22 cellular contexts compared by ENCODE assay signal in the genomic region with DNA sequence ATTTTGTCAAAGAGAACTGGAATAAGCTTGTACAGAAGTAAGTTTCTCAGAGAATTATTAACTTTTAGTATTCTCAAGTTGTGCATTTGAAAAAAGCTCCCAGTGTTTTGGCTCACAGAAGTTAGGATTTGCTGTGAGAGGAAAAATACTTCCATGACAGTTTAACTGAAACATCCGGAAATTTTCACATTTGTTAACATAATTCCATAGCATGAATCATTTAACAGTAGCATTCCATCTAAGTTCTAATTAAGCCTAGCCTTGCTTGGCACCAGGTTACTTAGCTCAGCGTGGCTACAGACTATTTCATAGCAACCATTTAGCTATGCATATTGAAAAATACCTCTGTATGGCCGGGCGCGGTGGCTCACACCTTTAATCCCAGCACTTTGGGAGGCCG.
DNase-seq lines count a peak whose midpoint lies in the region; ATAC-seq, FAIRE-seq and TF ChIP-seq lines count a peak whose summit lies in the region.
"Had no signal": no experiment of that assay in that cellular context is flagged by ENCODE, and none has a peak within 500 bp of the region (broad histone marks: within the 10 kb centered on the region; RNA-seq: fewer than 3 reads in every experiment).

No MANE protein-coding gene starts in this region.

- no peaks in the 10 kb centered on the region for H4K20me1 ChIP-seq in astrocyte (ENCODE audit: insufficient read depth, low read length)
- H4K20me1 ChIP-seq: BLaER1 had no signal

- H3K4ac ChIP-seq in mesenchymal stem cell (ENCODE audit: low read depth in 1 of 2, low read length in 2 of 2): no peak overlapping the region

- no peak overlapping the region for H2BK15ac ChIP-seq in mesenchymal stem cell (ENCODE audit: low read depth, poor library complexity, severe bottlenecking)

- H3K4me1 Mint-ChIP-seq in astrocyte (ENCODE audit: low read depth, unreplicated experiment): no peaks in the 10 kb centered on the region

- ATAC-seq in lower lobe of right lung (no peak), esophagus mucosa (no peak)

- no peak overlapping the region for H4K8ac ChIP-seq in mesenchymal stem cell (ENCODE audit: low read length)

- H2BK12ac ChIP-seq in mesenchymal stem cell (ENCODE audit: low read length in 2 of 2): no peak overlapping the region

- no peaks in the 10 kb centered on the region for H3K9me3 ChIP-seq in astrocyte (ENCODE audit: insufficient read depth, low read depth, low read length)
- no peaks in the 10 kb centered on the region for H3K9me3 ChIP-seq in mesenchymal stem cell (ENCODE audit: control insufficient read depth, low read length)
- no peaks in the 10 kb centered on the region for H3K9me3 ChIP-seq in tibial artery
- no peaks in the 10 kb centered on the region for H3K9me3 ChIP-seq in lower lobe of right lung
- H3K9me3 ChIP-seq: BLaER1, HAP-1 had no signal

- H2AFZ ChIP-seq in astrocyte (ENCODE audit: low read depth, low read length) (no peak overlapping the region), mesenchymal stem cell (ENCODE audit: low read depth, low read length) (no peak overlapping the region)

- no peak overlapping the region for H4K91ac ChIP-seq in mesenchymal stem cell (ENCODE audit: low read length)

- TF ChIP-seq CTCF in AG04449 (IDR thresholded peaks at IDR 0.05; ENCODE audit: insufficient read depth, low read length, missing control alignments) (no peak), astrocyte (IDR thresholded peaks at IDR 0.05; ENCODE audit: insufficient read depth, low read depth, low read length) (no peak), tibial artery (IDR thresholded peaks at IDR 0.05) (no peak), lower lobe of right lung (IDR thresholded peaks at IDR 0.05) (no peak)

- H3K4me3 ChIP-seq in AG04449 (ENCODE audit: low read depth, low read length): no peak overlapping the region
- H3K4me3 ChIP-seq in astrocyte (ENCODE audit: insufficient read depth, low read depth, low read length): no peak overlapping the region
- no peak overlapping the region for H3K4me3 ChIP-seq in mesenchymal stem cell (ENCODE audit: insufficient read depth in 1 of 2, low read depth in 1 of 2, low read length in 2 of 2)
- H3K4me3 ChIP-seq in tibial artery: no peak overlapping the region
- no peak overlapping the region for H3K4me3 ChIP-seq in lower lobe of right lung
- H3K4me3 ChIP-seq: BLaER1, HAP-1 had no signal

- no peak overlapping the region for H3K9ac ChIP-seq in astrocyte (ENCODE audit: low read length)
- no peak overlapping the region for H3K9ac ChIP-seq in mesenchymal stem cell (ENCODE audit: low read length)
- H3K9ac ChIP-seq: BLaER1 had no signal

- no peaks in the 10 kb centered on the region for H3K27me3 Mint-ChIP-seq in astrocyte (ENCODE audit: low read depth, unreplicated experiment)
- H3K27me3 Mint-ChIP-seq: B cell; CD4-positive, alpha-beta T cell; CD8-positive, alpha-beta memory T cell had no signal

- H3K18ac ChIP-seq in mesenchymal stem cell (ENCODE audit: low read depth in 1 of 2, low read length in 2 of 2): no peak overlapping the region

- H2BK120ac ChIP-seq in mesenchymal stem cell (ENCODE audit: low read depth, low read length): no peak overlapping the region

- no peaks in the 10 kb centered on the region for H3K79me2 ChIP-seq in astrocyte (ENCODE audit: insufficient read depth, low read length)

- no peak overlapping the region for H3K23ac ChIP-seq in mesenchymal stem cell (ENCODE audit: low read length in 2 of 2)

- POLR2A ChIA-PET in AG04449 (lab: Yijun Ruan, JAX): interaction anchor here (0.6 kb wide), 1 partner anchor 9 kb away, joined by 3 read pairs; no protein-coding TSS in a partner anchor

- no peak overlapping the region for H2BK5ac ChIP-seq in mesenchymal stem cell (ENCODE audit: low read depth, low read length, poor library complexity, severe bottlenecking)

- H3K27me3 ChIP-seq in astrocyte (ENCODE audit: insufficient read depth, low read length) (no peaks in the 10 kb centered on the region), mesenchymal stem cell (ENCODE audit: control insufficient read depth in 1 of 2, insufficient read depth in 1 of 2, low read length in 2 of 2) (no peaks in the 10 kb centered on the region), tibial artery (no peaks in the 10 kb centered on the region), lower lobe of right lung (ENCODE audit: low read depth) (no peaks in the 10 kb centered on the region)
- H3K27me3 ChIP-seq: BLaER1 had no signal

- H3K4me1 ChIP-seq in astrocyte (ENCODE audit: insufficient read depth, low read length) (no peaks in the 10 kb centered on the region), mesenchymal stem cell (ENCODE audit: control insufficient read depth, insufficient read depth, low read depth, low read length) (peaks cover 2% of the 10 kb centered on the region), tibial artery (no peaks in the 10 kb centered on the region), lower lobe of right lung (no peaks in the 10 kb centered on the region)
- H3K4me1 ChIP-seq: BLaER1, HAP-1 had no signal

- H3K27ac Mint-ChIP-seq in astrocyte (ENCODE audit: unreplicated experiment): no peak overlapping the region
- H3K27ac Mint-ChIP-seq: CD4-positive, alpha-beta T cell; HFFc6 had no signal

- H3K36me3 Mint-ChIP-seq in astrocyte (ENCODE audit: low read depth, unreplicated experiment): peaks cover 27% of the 10 kb centered on the region

- no peak overlapping the region for H3K14ac ChIP-seq in mesenchymal stem cell (ENCODE audit: low read length in 2 of 2)

- H3K4me2 ChIP-seq in astrocyte (ENCODE audit: low read length) (no peak overlapping the region), mesenchymal stem cell (ENCODE audit: low read length, poor library complexity, severe bottlenecking) (no peak overlapping the region)
- H3K4me2 ChIP-seq: BLaER1 had no signal

- DNase-seq in AG04449 (ENCODE audit: low read depth, low spot score): peak; percentile 28
- peak; percentile 19 for DNase-seq in EL
- DNase-seq in astrocyte (ENCODE audit: low read depth): peak; percentile 48
- no peak for DNase-seq in mesenchymal stem cell
- no peak for DNase-seq in tibial artery
- DNase-seq in midbrain (lab: John Stamatoyannopoulos, UW): no peak
- DNase-seq in lower lobe of right lung: no peak
- DNase-seq: CD4-positive, alpha-beta T cell; CD8-positive, alpha-beta memory T cell; DMS 273 treated with DMSO at 0.1 percent for 48 hours; DMS79; GOT3; HFFc6 had no signal

- CTCF ChIA-PET in AG04449 (lab: Yijun Ruan, JAX): interaction anchor here (2.7 kb wide), 1 partner anchor 18 kb away, joined by 8 read pairs; no protein-coding TSS in a partner anchor

- H3K4me3 Mint-ChIP-seq in astrocyte (ENCODE audit: unreplicated experiment): no peak overlapping the region
- H3K4me3 Mint-ChIP-seq: B cell; CD4-positive, alpha-beta T cell; CD8-positive, alpha-beta memory T cell; HFFc6 had no signal

- H2AK5ac ChIP-seq in mesenchymal stem cell (ENCODE audit: low read length, severe bottlenecking): no peak overlapping the region

- H3K36me3 ChIP-seq in astrocyte (ENCODE audit: insufficient read depth, low read length) (peaks cover 20% of the 10 kb centered on the region), mesenchymal stem cell (ENCODE audit: control insufficient read depth in 1 of 2, insufficient read depth in 2 of 2, low read depth in 1 of 2, low read length in 2 of 2) (peaks cover 12 to 87% of the 10 kb centered on the region in 2 experiments), tibial artery (peaks cover 63 to 82% (median 82%) of the 10 kb centered on the region in 3 donors), lower lobe of right lung (peaks cover 85% of the 10 kb centered on the region)

- WGBS in mesenchymal stem cell: 93% methylated on average over 6 of the region's 6 CpGs

- intact Hi-C loops in tibial artery (cut with DNase I; ENCODE audit: low total_unique reads) (no loop called here), lower lobe of right lung (cut with DNase I) (no loop called here)

- FAIRE-seq in astrocyte (lab: Jason Lieb, UNC): no peak
- FAIRE-seq: D721Med, GM12892, H54 had no signal

- H3K79me1 ChIP-seq in mesenchymal stem cell (replicated peaks; ENCODE audit: low read length, poor library complexity, severe bottlenecking): peaks cover 11% of the 10 kb centered on the region

- no peaks in the 10 kb centered on the region for H3K9me3 Mint-ChIP-seq in astrocyte (ENCODE audit: unreplicated experiment)
- H3K9me3 Mint-ChIP-seq: CD4-positive, alpha-beta T cell; CD8-positive, alpha-beta memory T cell; HFFc6 had no signal

- no peak overlapping the region for H3K27ac ChIP-seq in astrocyte (ENCODE audit: low read depth, low read length)
- peak overlapping the region; percentile 90 for H3K27ac ChIP-seq in mesenchymal stem cell (ENCODE audit: low read length, poor library complexity, severe bottlenecking)
- no peak overlapping the region for H3K27ac ChIP-seq in tibial artery
- no peak overlapping the region for H3K27ac ChIP-seq in lower lobe of right lung
- H3K27ac ChIP-seq: 22Rv1, BLaER1, C4-2B had no signal

Comparison
In these comparisons a context has a peak if more than half of its experiments do, and no peak if none do; other contexts are left out.
1. DNase-seq: peak in AG04449 (single experiment), EL (single experiment) and astrocyte (single experiment); none in mesenchymal stem cell (single experiment), tibial artery (0 of 2), midbrain (single experiment) and lower lobe of right lung (single experiment).